1 cellular context compared by ENCODE assay signal in genomic region chr19:16197188-16197621, GRCh38.
A peak's percentile ranks its signal among the peaks of the same experiment; 100 is the strongest.
TF ChIP-seq lines count a peak whose summit lies in the region.

No MANE protein-coding gene starts in this region.

TF ChIP-seq in K562, 482 proteins besides CTCF, POLR2A, EP300 and RAD21 (continues in another document):
- TF ChIP-seq ATF3 (IDR thresholded peaks at IDR 0.05), result peak; percentile 71
- no peak for TF ChIP-seq ATF3 (CRISPR knock-in tag; conservative IDR thresholded peaks at IDR 0.05)
- TF ChIP-seq LCOR (CRISPR knock-in tag; IDR thresholded peaks at IDR 0.05), result no peak; the same call in 1 of the 2 replicates
- no peak for TF ChIP-seq TAF15 (IDR thresholded peaks at IDR 0.05; ENCODE audit: low read depth, low read length)
- no peak for TF ChIP-seq ZKSCAN3 (CRISPR knock-in tag; IDR thresholded peaks at IDR 0.05)
- peak in 1 of 2 experiments; percentile 95; a peak in 3 of 4 replicates for TF ChIP-seq HDAC1 (IDR thresholded peaks at IDR 0.05)
- TF ChIP-seq ZNF717 (CRISPR knock-in tag; IDR thresholded peaks at IDR 0.05), result no peak
- no peak for TF ChIP-seq ZBTB1 (CRISPR knock-in tag; IDR thresholded peaks at IDR 0.05; ENCODE audit: borderline replicate concordance, low read depth)
- TF ChIP-seq CHCHD3 (CRISPR knock-in tag; IDR thresholded peaks at IDR 0.05), result no peak
- no peak for TF ChIP-seq NFYB (IDR thresholded peaks at IDR 0.05; ENCODE audit: extremely low read depth, insufficient read length)
- TF ChIP-seq ELK3 (CRISPR knock-in tag; IDR thresholded peaks at IDR 0.05), result no peak
- TF ChIP-seq CUX1 (CRISPR knock-in tag; IDR thresholded peaks at IDR 0.05), result peak; percentile 50; the same call in 1 of the 2 replicates
- no peak for TF ChIP-seq KDM5B (IDR thresholded peaks at IDR 0.05; ENCODE audit: insufficient replicate concordance, low read depth, low read length)
- no peak for TF ChIP-seq ID3 (CRISPR knock-in tag; IDR thresholded peaks at IDR 0.05)
- TF ChIP-seq ID3 (tag; IDR thresholded peaks at IDR 0.05), result no peak
- no peak for TF ChIP-seq MAFF (IDR thresholded peaks at IDR 0.05; ENCODE audit: low read length)
- peak; percentile 62; the same call in 1 of the 2 replicates for TF ChIP-seq KHSRP (IDR thresholded peaks at IDR 0.05)
- no peak for TF ChIP-seq ZNF277 (CRISPR knock-in tag; IDR thresholded peaks at IDR 0.05; ENCODE audit: borderline replicate concordance)
- TF ChIP-seq CXXC5 (CRISPR knock-in tag; IDR thresholded peaks at IDR 0.05), result no peak
- no peak for TF ChIP-seq SNAPC5 (CRISPR knock-in tag; IDR thresholded peaks at IDR 0.05)
- TF ChIP-seq ZNF347 (CRISPR knock-in tag; IDR thresholded peaks at IDR 0.05; ENCODE audit: low read depth), result no peak
- TF ChIP-seq ETS2 (tag; IDR thresholded peaks at IDR 0.05; ENCODE audit: borderline replicate concordance, poor library complexity, severe bottlenecking), result no peak
- TF ChIP-seq SP1 (CRISPR knock-in tag; IDR thresholded peaks at IDR 0.05), result no peak
- TF ChIP-seq PTTG1 (tag; IDR thresholded peaks at IDR 0.05; ENCODE audit: low read depth), result no peak
- no peak for TF ChIP-seq ZSCAN32 (CRISPR knock-in tag; IDR thresholded peaks at IDR 0.05)
- no peak for TF ChIP-seq ZNF695 (CRISPR knock-in tag; IDR thresholded peaks at IDR 0.05)
- TF ChIP-seq ZFP91 (CRISPR knock-in tag; IDR thresholded peaks at IDR 0.05), result no peak
- no peak for TF ChIP-seq ASH1L (IDR thresholded peaks at IDR 0.05; ENCODE audit: borderline replicate concordance, low read depth, partially characterized antibody)
- TF ChIP-seq RB1 (IDR thresholded peaks at IDR 0.05; ENCODE audit: low read depth), result no peak
- TF ChIP-seq ZNF512 (tag; IDR thresholded peaks at IDR 0.05), result no peak
- TF ChIP-seq NCOA2 (IDR thresholded peaks at IDR 0.05; ENCODE audit: partially characterized antibody in 2 of 2), result no peak
- TF ChIP-seq ATF2 (CRISPR knock-in tag; IDR thresholded peaks at IDR 0.05), result no peak
- TF ChIP-seq ZNF444 (CRISPR knock-in tag; IDR thresholded peaks at IDR 0.05), result no peak
- TF ChIP-seq ZNF436 (CRISPR knock-in tag; IDR thresholded peaks at IDR 0.05), result no peak
- TF ChIP-seq RFX1 (IDR thresholded peaks at IDR 0.05), result no peak
- TF ChIP-seq MLX (CRISPR knock-in tag; conservative IDR thresholded peaks at IDR 0.05), result no peak
- no peak for TF ChIP-seq YBX1 (IDR thresholded peaks at IDR 0.05)
- TF ChIP-seq ETS1 (conservative IDR thresholded peaks at IDR 0.05; ENCODE audit: control insufficient read depth, low read depth, low read length), result no peak
- no peak for TF ChIP-seq PHTF2 (CRISPR knock-in tag; IDR thresholded peaks at IDR 0.05)
- no peak for TF ChIP-seq THRA (IDR thresholded peaks at IDR 0.05)
- TF ChIP-seq NR2C2 (CRISPR knock-in tag; IDR thresholded peaks at IDR 0.05), result peak; percentile 76
- TF ChIP-seq NR2C2 (tag; IDR thresholded peaks at IDR 0.05), result peak; percentile 89; the same call in 1 of the 2 replicates
- TF ChIP-seq NCOR1 (IDR thresholded peaks at IDR 0.05), result peak; percentile 91
- peak; percentile 87 for TF ChIP-seq LEF1 (IDR thresholded peaks at IDR 0.05)
